26 cellular contexts compared by ENCODE assay signal in the genomic region with DNA sequence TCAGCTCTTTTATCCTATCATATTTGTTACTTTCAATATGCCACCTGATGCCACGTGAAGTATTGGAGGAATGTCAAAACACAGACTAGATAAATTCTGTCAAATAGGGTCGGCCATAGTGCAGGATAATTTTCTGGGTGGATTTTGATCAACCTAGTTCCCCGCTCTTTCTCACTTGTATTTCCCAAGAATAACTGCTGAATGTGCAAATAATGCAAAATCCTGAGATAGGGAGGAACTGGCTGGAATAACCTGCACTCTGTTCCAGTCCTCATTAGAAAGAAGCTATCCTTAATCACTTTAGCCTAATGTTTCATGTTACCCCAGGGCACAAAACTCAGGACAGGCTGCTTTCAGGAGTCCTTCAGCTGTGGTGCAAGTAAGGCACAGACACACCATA.
"Had no signal": no experiment of that assay in that cellular context is flagged by ENCODE, and none has a peak within 500 bp of the region (broad histone marks: within the 10 kb centered on the region; RNA-seq: fewer than 3 reads in every experiment).

No MANE protein-coding gene starts in this region.

- H3K4me3 ChIP-seq: stomach, suprapubic skin, testis, thoracic aorta, thyroid gland, tibial artery, tibial nerve, transverse colon, upper lobe of left lung, upper lobe of right lung, uterus, vagina had no signal

- H3K4me1 ChIP-seq: stomach, suprapubic skin, testis, thyroid gland, tibial artery, tibial nerve, transverse colon, upper lobe of left lung, upper lobe of right lung, uterus, vagina had no signal

- H3K9me3 ChIP-seq: stomach, suprapubic skin, testis, thoracic aorta, thyroid gland, tibial artery, tibial nerve, transverse colon, upper lobe of left lung, upper lobe of right lung, uterus, vagina had no signal

- FAIRE-seq: urothelium cell line had no signal

- H3K27ac ChIP-seq: stomach, suprapubic skin, testis, thoracic aorta, thyroid gland, tibial artery, tibial nerve, transverse colon, upper lobe of left lung, upper lobe of right lung, uterus, vagina had no signal

- ATAC-seq: stimulated activated effector memory CD8-positive, alpha-beta T cell treated with anti-CD3 and anti-CD28 coated beads, Interleukin-12 subunit alpha, Interleukin-12 subunit beta, amount 100 ng/mL, for 72 hours; stimulated activated naive B cell treated with anti-CD40 and anti-IgM and Interleukin-4, amounts not matched to agents 10 μg/mL and 1 μg/mL and 100 μg/mL, for 72 hours; stimulated activated naive CD8-positive, alpha-beta T cell treated with anti-CD3 and anti-CD28 coated beads, Interleukin-15, amount 100 ng/mL, for 72 hours; stimulated activated naive CD8-positive, alpha-beta T cell treated with anti-CD3 and anti-CD28 coated beads, Interleukin-15, Interleukin-2, amounts not matched to agents 100 U/mL and 50 U/mL, for 24 hours; upper lobe of right lung had no signal

- H3K27me3 ChIP-seq: stomach, suprapubic skin, testis, thyroid gland, tibial artery, tibial nerve, transverse colon, upper lobe of left lung, upper lobe of right lung, uterus, vagina had no signal

- H3K36me3 ChIP-seq: stomach, suprapubic skin, thoracic aorta, thyroid gland, tibial artery, tibial nerve, transverse colon, upper lobe of left lung, upper lobe of right lung, uterus, vagina had no signal

- DNase-seq: stimulated activated CD4-positive, alpha-beta T cell treated with anti-CD3 and anti-CD28 coated beads, Interleukin-2, amount 100 ng/mL, for 48 hours; stimulated activated CD4-positive, alpha-beta T cell treated with anti-CD3 and anti-CD28 coated beads, Interleukin-4, amount 100 ng/mL, for 1 hour; stimulated activated CD4-positive, alpha-beta T cell treated with anti-CD3 and anti-CD28 coated beads, Interleukin-4, amount 100 ng/mL, for 24 hours; stimulated activated CD4-positive, alpha-beta T cell treated with anti-CD3 and anti-CD28 coated beads, Interleukin-4, amount 100 ng/mL, for 4 hours; stimulated activated CD8-positive, alpha-beta memory T cell treated with anti-CD3 and anti-CD28 coated beads, Interleukin-4, amount 100 ng/mL, for 48 hours; stimulated activated naive B cell treated with anti-CD40 and anti-IgM and Interleukin-4, amounts not matched to agents 10 μg/mL and 1 μg/mL and 100 μg/mL, for 72 hours; stimulated activated naive CD4-positive, alpha-beta T cell; stimulated activated naive CD4-positive, alpha-beta T cell treated with Interleukin-2 at 50 U/mL for 16 hours; stimulated activated naive CD8-positive, alpha-beta T cell treated with anti-CD3 and anti-CD28 coated beads, Interleukin-15, amount 100 ng/mL, for 72 hours; stimulated activated naive CD8-positive, alpha-beta T cell treated with anti-CD3 and anti-CD28 coated beads, Interleukin-15, Interleukin-2, amounts not matched to agents 100 U/mL and 50 U/mL, for 24 hours; stomach; substantia nigra; testis; thyroid gland; tibial artery; transverse colon; trophoblast cell; upper lobe of left lung; upper lobe of right lung; uterus had no signal
